Comparison of ENCODE assay signal across 17 cellular contexts in the genomic region with DNA sequence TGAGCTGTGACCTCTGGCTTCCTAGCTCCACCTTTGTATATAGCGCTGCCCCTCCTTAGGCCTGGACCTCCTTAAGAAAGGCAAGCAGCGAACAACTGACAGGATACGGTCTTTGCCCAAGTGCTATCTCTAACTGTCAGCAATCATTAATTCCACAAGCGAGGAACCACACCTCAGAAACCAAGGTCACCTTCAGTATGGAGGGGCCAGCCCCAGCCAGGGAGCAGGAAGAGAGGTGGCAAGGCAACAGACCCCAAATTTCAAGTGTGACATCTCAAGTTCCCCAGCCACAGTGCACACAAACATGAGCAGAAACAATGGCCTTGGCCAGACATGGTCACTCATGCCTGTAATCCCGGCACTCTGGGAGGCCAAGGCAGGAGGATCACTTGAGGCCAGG. TPM values are rescaled to one million over a fixed set of nuclear protein-coding genes. Genes with fewer than 3 reads are reported as not detected.
DNase-seq lines count a peak whose midpoint lies in the region; ATAC-seq and TF ChIP-seq lines count a peak whose summit lies in the region.
"Had no signal": no experiment of that assay in that cellular context is flagged by ENCODE, and none has a peak within 500 bp of the region (broad histone marks: within the 10 kb centered on the region; RNA-seq: fewer than 3 reads in every experiment).

No MANE protein-coding gene starts in this region.

- no peak overlapping the region for H3K27ac Mint-ChIP-seq in activated CD8-positive, alpha-beta memory T cell treated with anti-CD3 and anti-CD28 coated beads, Interleukin-2, amount 10 ng/mL, durations not matched to agents 7 days and 5 days
- H3K27ac Mint-ChIP-seq in dendritic cell treated with granulocyte-macrophage colony-stimulating factor and Interleukin-4, amounts not matched to agents 40 ng/mL and 50 ng/mL, for 4 days = peak overlapping the region; percentile 31
- H3K27ac Mint-ChIP-seq in type B pancreatic cell = no peak overlapping the region
- H3K27ac Mint-ChIP-seq: B cell; CD4-positive, CD25-positive, alpha-beta regulatory T cell; CD8-positive, alpha-beta T cell had no signal

- no peaks in the 10 kb centered on the region for H3K36me3 Mint-ChIP-seq in activated CD8-positive, alpha-beta memory T cell treated with anti-CD3 and anti-CD28 coated beads, Interleukin-2, amount 10 ng/mL, durations not matched to agents 7 days and 5 days
- no peaks in the 10 kb centered on the region for H3K36me3 Mint-ChIP-seq in dendritic cell treated with granulocyte-macrophage colony-stimulating factor and Interleukin-4, amounts not matched to agents 40 ng/mL and 50 ng/mL, for 4 days (ENCODE audit: low read depth)
- H3K36me3 Mint-ChIP-seq in type B pancreatic cell = no peaks in the 10 kb centered on the region
- H3K36me3 Mint-ChIP-seq: CD4-positive, CD25-positive, alpha-beta regulatory T cell; CD8-positive, alpha-beta T cell had no signal

- CTCF ChIA-PET in activated CD8-positive, alpha-beta memory T cell treated with anti-CD3 and anti-CD28 coated beads, Interleukin-2, amount 10 ng/mL, durations not matched to agents 7 days and 5 days (lab: Charles Lee) = interaction anchor here (1.0 kb wide), 1 partner anchor 11 kb away, joined by 3 read pairs; no protein-coding TSS in a partner anchor

- peaks cover 6% of the 10 kb centered on the region for H3K4me1 Mint-ChIP-seq in activated CD8-positive, alpha-beta memory T cell treated with anti-CD3 and anti-CD28 coated beads, Interleukin-2, amount 10 ng/mL, durations not matched to agents 7 days and 5 days
- H3K4me1 Mint-ChIP-seq in dendritic cell treated with granulocyte-macrophage colony-stimulating factor and Interleukin-4, amounts not matched to agents 40 ng/mL and 50 ng/mL, for 4 days (ENCODE audit: low read depth) = peaks cover 45% of the 10 kb centered on the region
- no peaks in the 10 kb centered on the region for H3K4me1 Mint-ChIP-seq in type B pancreatic cell (ENCODE audit: unreplicated experiment)
- H3K4me1 Mint-ChIP-seq: B cell; CD4-positive, CD25-positive, alpha-beta regulatory T cell had no signal

- peak; percentile 14 for DNase-seq in activated CD8-positive, alpha-beta memory T cell treated with anti-CD3 and anti-CD28 coated beads, Interleukin-2, amount 10 ng/mL, durations not matched to agents 7 days and 5 days
- no peak for DNase-seq in activated CD8-positive, alpha-beta memory T cell treated with anti-CD3 and anti-CD28 coated beads, Interleukin-2, amount 50 U/mL, for 4 hours
- DNase-seq in sciatic nerve (ENCODE audit: low spot score) = peak; percentile 31
- DNase-seq in type B pancreatic cell (ENCODE audit: extremely low spot score, unreplicated experiment) = peak; percentile 40
- no peak for DNase-seq in NCI-H446 treated with DMSO at 0.1 percent for 48 hours (lab: John Stamatoyannopoulos, UW)
- DNase-seq in Right ventricle myocardium superior = no peak
- DNase-seq: Caco-2; CD4-positive, CD25-positive, alpha-beta regulatory T cell; CD8-positive, alpha-beta T cell; DMS153; DND-41; GM23248; H7 had no signal

- ATAC-seq in activated CD8-positive, alpha-beta memory T cell treated with anti-CD3 and anti-CD28 coated beads, Interleukin-2, amount 10 ng/mL, durations not matched to agents 7 days and 5 days = no peak
- ATAC-seq in sciatic nerve = no peak
- ATAC-seq in GM19395 (IDR thresholded peaks at IDR 0.05; ENCODE audit: unreplicated experiment) = no peak
- no peak for ATAC-seq in Right ventricle myocardium superior (ENCODE audit: poor library complexity)
- ATAC-seq: CD8-positive, alpha-beta T cell; HCT116 had no signal

- no peak for TF ChIP-seq CTCF in type B pancreatic cell (conservative IDR thresholded peaks at IDR 0.05)

- no peak overlapping the region for H3K4me3 Mint-ChIP-seq in activated CD8-positive, alpha-beta memory T cell treated with anti-CD3 and anti-CD28 coated beads, Interleukin-2, amount 10 ng/mL, durations not matched to agents 7 days and 5 days
- no peak overlapping the region for H3K4me3 Mint-ChIP-seq in dendritic cell treated with granulocyte-macrophage colony-stimulating factor and Interleukin-4, amounts not matched to agents 40 ng/mL and 50 ng/mL, for 4 days
- H3K4me3 Mint-ChIP-seq in type B pancreatic cell = no peak overlapping the region
- H3K4me3 Mint-ChIP-seq: B cell; CD4-positive, CD25-positive, alpha-beta regulatory T cell; CD8-positive, alpha-beta T cell had no signal

- intact Hi-C loops in dendritic cell treated with granulocyte-macrophage colony-stimulating factor and Interleukin-4, amounts not matched to agents 40 ng/mL and 50 ng/mL, for 4 days (cut with micrococcal nuclease) = no loop called here
- intact Hi-C loops in sciatic nerve (cut with DNase I) (no loop called here), Right ventricle myocardium superior (cut with DNase I) (no loop called here)

- no peaks in the 10 kb centered on the region for H3K9me3 Mint-ChIP-seq in activated CD8-positive, alpha-beta memory T cell treated with anti-CD3 and anti-CD28 coated beads, Interleukin-2, amount 10 ng/mL, durations not matched to agents 7 days and 5 days (ENCODE audit: low read depth)
- H3K9me3 Mint-ChIP-seq in dendritic cell treated with granulocyte-macrophage colony-stimulating factor and Interleukin-4, amounts not matched to agents 40 ng/mL and 50 ng/mL, for 4 days = no peaks in the 10 kb centered on the region
- no peaks in the 10 kb centered on the region for H3K9me3 Mint-ChIP-seq in type B pancreatic cell
- H3K9me3 Mint-ChIP-seq: CD4-positive, CD25-positive, alpha-beta regulatory T cell; CD8-positive, alpha-beta T cell had no signal

- peaks cover 38% of the 10 kb centered on the region for H3K27me3 Mint-ChIP-seq in activated CD8-positive, alpha-beta memory T cell treated with anti-CD3 and anti-CD28 coated beads, Interleukin-2, amount 10 ng/mL, durations not matched to agents 7 days and 5 days
- peaks cover 21% of the 10 kb centered on the region for H3K27me3 Mint-ChIP-seq in dendritic cell treated with granulocyte-macrophage colony-stimulating factor and Interleukin-4, amounts not matched to agents 40 ng/mL and 50 ng/mL, for 4 days
- H3K27me3 Mint-ChIP-seq in type B pancreatic cell = peaks cover 9% of the 10 kb centered on the region

RNA-seq across cellular contexts. Expression of a gene that starts 4.8 kb away (rescaled TPM):
- not detected for total RNA-seq in activated CD8-positive, alpha-beta memory T cell treated with anti-CD3 and anti-CD28 coated beads, Interleukin-2, amount 10 ng/mL, durations not matched to agents 7 days and 5 days
- total RNA-seq in sciatic nerve (not detected), type B pancreatic cell (ENCODE audit: low replicate concordance) (21.4 and 26.2 TPM in 2 replicates), Right ventricle myocardium superior (not detected)
- total RNA-seq: B cell; CD4-positive, CD25-positive, alpha-beta regulatory T cell; CD8-positive, alpha-beta T cell; GM23248; H7 had no signal

RNA-seq across cellular contexts. Expression of a gene that starts 47.0 kb away (rescaled TPM):
- not detected for total RNA-seq in activated CD8-positive, alpha-beta memory T cell treated with anti-CD3 and anti-CD28 coated beads, Interleukin-2, amount 10 ng/mL, durations not matched to agents 7 days and 5 days
- total RNA-seq in sciatic nerve (69.7 TPM), type B pancreatic cell (ENCODE audit: low replicate concordance) (90.1 and 106 TPM in 2 replicates), Right ventricle myocardium superior (27.1 TPM)
- total RNA-seq: B cell; CD4-positive, CD25-positive, alpha-beta regulatory T cell; GM23248; H7 had no signal

RNA-seq across cellular contexts. Expression of a gene that starts 47.4 kb away (rescaled TPM):
- not detected for total RNA-seq in activated CD8-positive, alpha-beta memory T cell treated with anti-CD3 and anti-CD28 coated beads, Interleukin-2, amount 10 ng/mL, durations not matched to agents 7 days and 5 days
- 78.8 TPM for total RNA-seq in sciatic nerve
- total RNA-seq in type B pancreatic cell (ENCODE audit: low replicate concordance) = 72.9 and 98.5 TPM in 2 replicates
- total RNA-seq in Right ventricle myocardium superior = 33.4 TPM
- total RNA-seq: CD4-positive, CD25-positive, alpha-beta regulatory T cell; CD8-positive, alpha-beta T cell; GM23248 had no signal

Comparison
In these comparisons a context has a peak if more than half of its experiments do, and no peak if none do; other contexts are left out.
1. DNase-seq: peak in activated CD8-positive, alpha-beta memory T cell treated with anti-CD3 and anti-CD28 coated beads, Interleukin-2, amount 10 ng/mL, durations not matched to agents 7 days and 5 days (single experiment), sciatic nerve (single experiment) and type B pancreatic cell (single experiment); none in activated CD8-positive, alpha-beta memory T cell treated with anti-CD3 and anti-CD28 coated beads, Interleukin-2, amount 50 U/mL, for 4 hours (single experiment), NCI-H446 treated with DMSO at 0.1 percent for 48 hours (single experiment) and Right ventricle myocardium superior (single experiment).
2. RNA of a gene that starts 4.8 kb away (total RNA-seq): 21.4 to 26.2 TPM in type B pancreatic cell; not detected in sciatic nerve (single experiment), not detected in Right ventricle myocardium superior (single experiment) and not detected in activated CD8-positive, alpha-beta memory T cell treated with anti-CD3 and anti-CD28 coated beads, Interleukin-2, amount 10 ng/mL, durations not matched to agents 7 days and 5 days; every median in the first group is over 10 times any median in the second.
3. RNA of a gene that starts 47.0 kb away (total RNA-seq): 90.1 to 106 TPM in type B pancreatic cell, 69.7 TPM in sciatic nerve (single experiment) and 27.1 TPM in Right ventricle myocardium superior (single experiment); not detected in activated CD8-positive, alpha-beta memory T cell treated with anti-CD3 and anti-CD28 coated beads, Interleukin-2, amount 10 ng/mL, durations not matched to agents 7 days and 5 days; every median in the first group is over 10 times any median in the second.
4. RNA of a gene that starts 47.4 kb away (total RNA-seq): 78.8 TPM in sciatic nerve (single experiment), 72.9 to 98.5 TPM in type B pancreatic cell and 33.4 TPM in Right ventricle myocardium superior (single experiment); not detected in activated CD8-positive, alpha-beta memory T cell treated with anti-CD3 and anti-CD28 coated beads, Interleukin-2, amount 10 ng/mL, durations not matched to agents 7 days and 5 days; every median in the first group is over 10 times any median in the second.